Comparison of ENCODE assay signal across 1 cellular context in the genomic region with DNA sequence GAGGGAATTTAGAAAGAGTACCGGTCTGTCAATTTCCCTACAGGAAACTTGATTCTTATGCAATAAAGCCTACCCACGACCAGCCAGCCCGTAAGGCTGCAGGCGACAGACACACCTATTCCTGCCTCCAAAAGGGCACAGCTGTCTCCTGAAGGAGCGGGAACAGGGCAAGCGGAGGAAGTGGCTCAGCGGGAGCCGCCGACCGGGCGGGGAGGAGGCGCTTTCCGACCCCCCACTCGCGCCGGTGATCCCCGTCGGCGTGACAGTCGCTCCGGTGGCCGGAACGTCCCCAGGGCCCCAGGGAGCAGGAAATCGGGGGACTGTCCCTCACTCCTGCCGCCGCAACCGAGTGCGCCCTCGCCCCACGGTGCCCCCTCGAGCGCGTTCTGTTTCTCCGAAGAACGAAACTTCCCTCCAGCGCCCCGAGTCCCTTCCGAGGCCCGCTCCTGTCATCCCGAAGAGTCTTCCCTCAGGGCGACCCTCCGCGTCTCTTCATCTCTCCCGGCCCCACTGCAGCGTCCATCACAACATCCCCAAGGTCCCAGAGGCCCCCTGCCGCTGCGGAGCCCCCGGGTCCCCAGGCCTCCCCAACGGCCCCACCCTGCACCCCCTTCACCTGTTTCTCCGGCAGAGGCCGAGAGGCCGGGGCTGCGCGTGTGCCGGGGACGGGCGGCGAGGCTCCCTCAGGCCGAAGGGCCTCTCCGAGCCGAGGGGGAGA.
TF ChIP-seq lines count a peak whose summit lies in the region.

No MANE protein-coding gene starts in this region.

TF ChIP-seq in HCT116, 20 proteins besides CTCF, POLR2A, EP300 and RAD21:
- TF ChIP-seq JUND (IDR thresholded peaks at IDR 0.05) (no peak), SIN3A (IDR thresholded peaks at IDR 0.05; ENCODE audit: low read depth) (peak; percentile 46; the same call in 1 of the 2 replicates), ZFX (IDR thresholded peaks at IDR 0.05) (peak; percentile 39; the same call in 1 of the 2 replicates), SP1 (IDR thresholded peaks at IDR 0.05; ENCODE audit: low read depth) (no peak), EGR1 (IDR thresholded peaks at IDR 0.05; ENCODE audit: low read depth) (no peak)
- TF ChIP-seq, protein P1, sequence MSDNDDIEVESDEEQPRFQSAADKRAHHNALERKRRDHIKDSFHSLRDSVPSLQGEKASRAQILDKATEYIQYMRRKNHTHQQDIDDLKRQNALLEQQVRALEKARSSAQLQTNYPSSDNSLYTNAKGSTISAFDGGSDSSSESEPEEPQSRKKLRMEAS (IDR thresholded peaks at IDR 0.05) = peak; percentile 29; the same call in 1 of the 2 replicates
- TF ChIP-seq, protein P2, sequence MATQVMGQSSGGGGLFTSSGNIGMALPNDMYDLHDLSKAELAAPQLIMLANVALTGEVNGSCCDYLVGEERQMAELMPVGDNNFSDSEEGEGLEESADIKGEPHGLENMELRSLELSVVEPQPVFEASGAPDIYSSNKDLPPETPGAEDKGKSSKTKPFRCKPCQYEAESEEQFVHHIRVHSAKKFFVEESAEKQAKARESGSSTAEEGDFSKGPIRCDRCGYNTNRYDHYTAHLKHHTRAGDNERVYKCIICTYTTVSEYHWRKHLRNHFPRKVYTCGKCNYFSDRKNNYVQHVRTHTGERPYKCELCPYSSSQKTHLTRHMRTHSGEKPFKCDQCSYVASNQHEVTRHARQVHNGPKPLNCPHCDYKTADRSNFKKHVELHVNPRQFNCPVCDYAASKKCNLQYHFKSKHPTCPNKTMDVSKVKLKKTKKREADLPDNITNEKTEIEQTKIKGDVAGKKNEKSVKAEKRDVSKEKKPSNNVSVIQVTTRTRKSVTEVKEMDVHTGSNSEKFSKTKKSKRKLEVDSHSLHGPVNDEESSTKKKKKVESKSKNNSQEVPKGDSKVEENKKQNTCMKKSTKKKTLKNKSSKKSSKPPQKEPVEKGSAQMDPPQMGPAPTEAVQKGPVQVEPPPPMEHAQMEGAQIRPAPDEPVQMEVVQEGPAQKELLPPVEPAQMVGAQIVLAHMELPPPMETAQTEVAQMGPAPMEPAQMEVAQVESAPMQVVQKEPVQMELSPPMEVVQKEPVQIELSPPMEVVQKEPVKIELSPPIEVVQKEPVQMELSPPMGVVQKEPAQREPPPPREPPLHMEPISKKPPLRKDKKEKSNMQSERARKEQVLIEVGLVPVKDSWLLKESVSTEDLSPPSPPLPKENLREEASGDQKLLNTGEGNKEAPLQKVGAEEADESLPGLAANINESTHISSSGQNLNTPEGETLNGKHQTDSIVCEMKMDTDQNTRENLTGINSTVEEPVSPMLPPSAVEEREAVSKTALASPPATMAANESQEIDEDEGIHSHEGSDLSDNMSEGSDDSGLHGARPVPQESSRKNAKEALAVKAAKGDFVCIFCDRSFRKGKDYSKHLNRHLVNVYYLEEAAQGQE (IDR thresholded peaks at IDR 0.05; ENCODE audit: low read depth) = no peak
TF ChIP-seq in HCT116: peak in this region for 3.
